In genomic region chr1:151059342-151060240, GRCh38 we compare ENCODE assay signal across 8 cellular contexts. TPM values are rescaled to one million over a fixed set of nuclear protein-coding genes. Genes with fewer than 3 reads are reported as not detected.
A peak's percentile ranks its signal among the peaks of the same experiment; 100 is the strongest.
DNase-seq lines count a peak whose midpoint lies in the region; ATAC-seq and TF ChIP-seq lines count a peak whose summit lies in the region.

TSS of gene CDC42SE1 (minus strand) at chr1:151059622. CDS start at chr1:151055730, 3,892 bp downstream.

- in situ Hi-C loops in Caki2 (cut with HindIII; ENCODE audit: low pct_unique_long_range_greater_than_20kb, low sequenced_read_pairs) = no loop called here

- H3K27me3 ChIP-seq in HUES48 (ENCODE audit: control insufficient read depth, insufficient read depth, low read length) (no peaks in the 10 kb centered on the region), mucosa of rectum (ENCODE audit: control insufficient read depth in 2 of 2, insufficient read depth in 2 of 2, low read length in 2 of 2) (no peaks in the 10 kb centered on the region)

- H3K4me1 ChIP-seq in HUES48 (ENCODE audit: control insufficient read depth, insufficient read depth, low read length) (peaks cover 31% of the 10 kb centered on the region), OCI-LY7 (ENCODE audit: insufficient read depth, low read length, poor library complexity, severe bottlenecking) (peaks cover 38% of the 10 kb centered on the region), mucosa of rectum (ENCODE audit: control insufficient read depth in 2 of 2, insufficient read depth in 2 of 2, low read length in 2 of 2) (peaks cover 32 to 40% of the 10 kb centered on the region in 2 donors)

- intact Hi-C loops in OCI-LY7 (cut with micrococcal nuclease; ENCODE audit: unreplicated experiment) = loop anchor here (1.0 to 5.0 kb wide), 2 partner anchors 11 to 52 kb away; partner anchors contain the start of genes GABPB2, MINDY1 and PRUNE1

- H3K9ac ChIP-seq in HUES48 (ENCODE audit: low read depth, low read length) (peak within 1 kb of the TSS; percentile 84), mucosa of rectum (ENCODE audit: low read depth in 1 of 2, low read length in 2 of 2) (peak within 1 kb of the TSS; percentile 89 to 97)

- H3K36me3 ChIP-seq in HUES48 (ENCODE audit: control insufficient read depth, insufficient read depth, low read length) (peaks cover 28% of the 10 kb centered on the region), OCI-LY7 (ENCODE audit: insufficient read depth, low read length) (peaks cover 37% of the 10 kb centered on the region), mucosa of rectum (ENCODE audit: control insufficient read depth in 2 of 2, insufficient read depth in 2 of 2, low read length in 2 of 2) (peaks cover 12% of the 10 kb centered on the region in 2 donors)

- H3K4me3 ChIP-seq in HUES48 (ENCODE audit: low read depth, low read length) (peak within 1 kb of the TSS; percentile 93), OCI-LY7 (ENCODE audit: low read depth, low read length, poor library complexity, severe bottlenecking) (peak within 1 kb of the TSS; percentile 92), epithelial cell of proximal tubule (ENCODE audit: low read depth, low read length) (peak within 1 kb of the TSS; percentile 76), mucosa of rectum (ENCODE audit: low read length in 2 of 2) (peak within 1 kb of the TSS; percentile 89 to 98)

- H3K4me2 ChIP-seq in OCI-LY7 (ENCODE audit: low read length) = peak within 1 kb of the TSS; percentile 85

- TF ChIP-seq CTCF in OCI-LY7 (conservative IDR thresholded peaks at IDR 0.05; ENCODE audit: low read length) = peak; percentile 80
- peak; percentile 58 for TF ChIP-seq CTCF in epithelial cell of proximal tubule (conservative IDR thresholded peaks at IDR 0.05; ENCODE audit: low read depth, low read length)

- peak; percentile 84 for DNase-seq in Caki2 (ENCODE audit: low read depth)
- DNase-seq in OCI-LY7 (ENCODE audit: low spot score) = peak; percentile 94
- DNase-seq in activated T-cell treated with anti-CD3 and anti-CD28 coated beads for 24 hours (ENCODE audit: low read depth) = peak; percentile 75
- no peak for DNase-seq in epithelial cell of proximal tubule (ENCODE audit: low read depth)
- DNase-seq in stimulated activated CD8-positive, alpha-beta memory T cell treated with anti-CD3 and anti-CD28 coated beads, Interleukin-7, amount 100 ng/mL, for 1 hour (ENCODE audit: low read depth in 2 of 2) = peak; percentile 65 to 67

- H3K27ac ChIP-seq in HUES48 (ENCODE audit: low read depth, low read length) (peak within 1 kb of the TSS; percentile 92), OCI-LY7 (ENCODE audit: low read depth, low read length, poor library complexity, severe bottlenecking) (peak within 1 kb of the TSS; percentile 68), mucosa of rectum (ENCODE audit: low read depth in 2 of 2, low read length in 2 of 2) (peak within 1 kb of the TSS; percentile 89 to 96)

- peaks cover 65% of the 10 kb centered on the region for H3K79me2 ChIP-seq in OCI-LY7 (ENCODE audit: insufficient read depth, low read depth, low read length)

- no peaks in the 10 kb centered on the region for H3K9me2 ChIP-seq in OCI-LY7 (ENCODE audit: insufficient read depth, low read length)

- H2AFZ ChIP-seq in OCI-LY7 (ENCODE audit: low read length) = peak within 1 kb of the TSS; percentile 77

- no TSS peak for BruUV-seq in OCI-LY7 (replicated peaks; lab: Mats Ljungman, UMichigan)

- POLR2A ChIA-PET in OCI-LY7 (lab: Charles Lee) = interaction anchor here (0.6 to 2.7 kb wide), 8 partner anchors 8 to 136 kb away, joined by 3 to 8 read pairs (median 4); partner anchors contain the start of genes ANXA9 and TNFAIP8L2

- H3K9me3 ChIP-seq in HUES48 (ENCODE audit: control insufficient read depth, insufficient read depth, low read length) (no peaks in the 10 kb centered on the region), OCI-LY7 (ENCODE audit: low read length) (no peaks in the 10 kb centered on the region), mucosa of rectum (ENCODE audit: control insufficient read depth in 2 of 2, low read length in 2 of 2) (no peaks in the 10 kb centered on the region)

- CTCF ChIA-PET in OCI-LY7 (lab: Charles Lee; ENCODE audit: unreplicated experiment) = interaction anchor here (1.3 kb wide), 1 partner anchor 97 kb away, joined by 4 read pairs; the partner anchor contains the start of gene TNFAIP8L2

- ATAC-seq in GM21360 (IDR thresholded peaks at IDR 0.05; ENCODE audit: unreplicated experiment) = peak; percentile 65

- peaks cover 14% of the 10 kb centered on the region; the same call in 1 of the 2 replicates for H4K20me1 ChIP-seq in OCI-LY7 (ENCODE audit: insufficient read depth, low read length)

RNA-seq across cellular contexts. Expression of gene CDC42SE1, which starts in this region (rescaled TPM):
- 47.6 and 54.9 TPM in 2 replicates for total RNA-seq in Caki2 (2014; rRNA removed; shearing (Covaris generic); ENCODE audit: low replicate concordance)
- total RNA-seq in OCI-LY7 (2014; rRNA removed; shearing (Covaris generic)) = 44.1 and 48.2 TPM in 2 replicates
- total RNA-seq in OCI-LY7 (2022) = 59.5 and 63.3 TPM in 2 replicates
- 85.4 and 94.8 TPM in 2 replicates for total RNA-seq in epithelial cell of proximal tubule
